1 cellular context compared by ENCODE assay signal in the genomic region with DNA sequence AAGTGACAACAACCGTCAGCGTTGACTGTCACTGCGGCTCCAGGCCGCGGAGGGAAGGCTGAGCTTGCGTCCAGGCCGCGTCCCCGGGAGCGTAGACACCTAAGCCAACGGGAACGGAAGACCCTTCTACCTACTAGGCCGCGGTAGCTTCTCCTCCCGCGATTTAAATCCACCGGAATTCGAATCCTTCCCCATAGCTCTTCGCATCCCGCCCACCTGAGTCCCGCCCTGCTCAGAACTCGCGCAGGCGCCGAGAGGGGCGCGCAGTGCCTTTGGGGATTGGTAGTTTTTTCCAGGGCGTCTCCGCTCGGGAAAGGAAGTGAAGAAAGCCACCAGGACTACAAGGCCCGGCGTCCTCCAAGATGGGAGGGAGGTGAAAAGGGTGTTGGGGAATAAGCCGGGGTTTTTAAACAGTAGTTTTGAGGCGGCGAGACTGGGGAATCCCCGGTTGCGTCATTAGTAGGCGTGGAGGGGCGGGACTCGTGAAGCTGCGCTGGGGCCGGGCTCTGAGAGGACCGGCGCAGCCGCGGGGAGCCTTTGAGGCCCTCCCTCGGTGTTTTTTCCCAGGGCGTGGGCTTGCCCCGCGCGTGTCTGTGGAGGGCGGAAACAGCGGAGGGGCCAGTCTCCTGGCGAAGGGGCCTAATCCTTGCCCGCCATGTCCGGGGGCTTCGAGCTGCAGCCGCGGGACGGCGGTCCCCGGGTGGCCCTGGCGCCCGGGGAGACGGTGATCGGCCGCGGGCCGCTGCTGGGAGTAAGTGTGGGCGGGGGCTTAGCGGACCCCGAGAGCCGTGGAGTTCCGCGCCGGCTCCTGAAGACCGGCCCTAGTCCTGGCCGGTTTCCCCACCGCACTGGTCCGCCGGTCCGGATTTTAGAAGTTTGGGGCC.
TF ChIP-seq lines count a peak whose summit lies in the region.

A gene with protein sequence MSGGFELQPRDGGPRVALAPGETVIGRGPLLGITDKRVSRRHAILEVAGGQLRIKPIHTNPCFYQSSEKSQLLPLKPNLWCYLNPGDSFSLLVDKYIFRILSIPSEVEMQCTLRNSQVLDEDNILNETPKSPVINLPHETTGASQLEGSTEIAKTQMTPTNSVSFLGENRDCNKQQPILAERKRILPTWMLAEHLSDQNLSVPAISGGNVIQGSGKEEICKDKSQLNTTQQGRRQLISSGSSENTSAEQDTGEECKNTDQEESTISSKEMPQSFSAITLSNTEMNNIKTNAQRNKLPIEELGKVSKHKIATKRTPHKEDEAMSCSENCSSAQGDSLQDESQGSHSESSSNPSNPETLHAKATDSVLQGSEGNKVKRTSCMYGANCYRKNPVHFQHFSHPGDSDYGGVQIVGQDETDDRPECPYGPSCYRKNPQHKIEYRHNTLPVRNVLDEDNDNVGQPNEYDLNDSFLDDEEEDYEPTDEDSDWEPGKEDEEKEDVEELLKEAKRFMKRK (plus strand): TSS at position 509 of the 884 bp plus-strand sequence. CDS start 147 bp downstream, at position 656.
A gene with protein sequence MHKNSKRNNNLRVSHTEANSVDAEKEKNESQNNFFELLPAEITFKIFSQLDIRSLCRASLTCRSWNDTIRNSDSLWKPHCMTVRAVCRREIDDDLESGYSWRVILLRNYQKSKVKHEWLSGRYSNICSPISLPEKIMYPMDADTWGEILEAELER (minus strand): TSS at position 218 of the 884 bp plus-strand sequence. CDS start 2,149 bp downstream, outside the sequence.

TF ChIP-seq in HCT116, 20 proteins besides CTCF, POLR2A, EP300 and RAD21 (continued from another document):
- TF ChIP-seq, protein P1, sequence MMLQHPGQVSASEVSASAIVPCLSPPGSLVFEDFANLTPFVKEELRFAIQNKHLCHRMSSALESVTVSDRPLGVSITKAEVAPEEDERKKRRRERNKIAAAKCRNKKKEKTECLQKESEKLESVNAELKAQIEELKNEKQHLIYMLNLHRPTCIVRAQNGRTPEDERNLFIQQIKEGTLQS (IDR thresholded peaks at IDR 0.05), result no peak
- TF ChIP-seq JUND (IDR thresholded peaks at IDR 0.05) (no peak), EGR1 (IDR thresholded peaks at IDR 0.05; ENCODE audit: low read depth) (peak; percentile 56), EZH2 (IDR thresholded peaks at IDR 0.05) (no peak), CEBPB (IDR thresholded peaks at IDR 0.05; ENCODE audit: low read depth) (peak; percentile 90), ELF1 (IDR thresholded peaks at IDR 0.05; ENCODE audit: borderline replicate concordance, low read depth) (no peak; the same call in 1 of the 2 replicates), POLR2AphosphoS5 (IDR thresholded peaks at IDR 0.05; ENCODE audit: low read depth, low read length) (peak; percentile 77), SP1 (IDR thresholded peaks at IDR 0.05; ENCODE audit: low read depth) (peak; percentile 83), EZH2phosphoT487 (IDR thresholded peaks at IDR 0.05; ENCODE audit: borderline replicate concordance) (no peak), ZFX (IDR thresholded peaks at IDR 0.05) (peak; percentile 78), ZNF274 (IDR thresholded peaks at IDR 0.05; ENCODE audit: low read depth, low read length) (no peak)
- TF ChIP-seq, protein P2, sequence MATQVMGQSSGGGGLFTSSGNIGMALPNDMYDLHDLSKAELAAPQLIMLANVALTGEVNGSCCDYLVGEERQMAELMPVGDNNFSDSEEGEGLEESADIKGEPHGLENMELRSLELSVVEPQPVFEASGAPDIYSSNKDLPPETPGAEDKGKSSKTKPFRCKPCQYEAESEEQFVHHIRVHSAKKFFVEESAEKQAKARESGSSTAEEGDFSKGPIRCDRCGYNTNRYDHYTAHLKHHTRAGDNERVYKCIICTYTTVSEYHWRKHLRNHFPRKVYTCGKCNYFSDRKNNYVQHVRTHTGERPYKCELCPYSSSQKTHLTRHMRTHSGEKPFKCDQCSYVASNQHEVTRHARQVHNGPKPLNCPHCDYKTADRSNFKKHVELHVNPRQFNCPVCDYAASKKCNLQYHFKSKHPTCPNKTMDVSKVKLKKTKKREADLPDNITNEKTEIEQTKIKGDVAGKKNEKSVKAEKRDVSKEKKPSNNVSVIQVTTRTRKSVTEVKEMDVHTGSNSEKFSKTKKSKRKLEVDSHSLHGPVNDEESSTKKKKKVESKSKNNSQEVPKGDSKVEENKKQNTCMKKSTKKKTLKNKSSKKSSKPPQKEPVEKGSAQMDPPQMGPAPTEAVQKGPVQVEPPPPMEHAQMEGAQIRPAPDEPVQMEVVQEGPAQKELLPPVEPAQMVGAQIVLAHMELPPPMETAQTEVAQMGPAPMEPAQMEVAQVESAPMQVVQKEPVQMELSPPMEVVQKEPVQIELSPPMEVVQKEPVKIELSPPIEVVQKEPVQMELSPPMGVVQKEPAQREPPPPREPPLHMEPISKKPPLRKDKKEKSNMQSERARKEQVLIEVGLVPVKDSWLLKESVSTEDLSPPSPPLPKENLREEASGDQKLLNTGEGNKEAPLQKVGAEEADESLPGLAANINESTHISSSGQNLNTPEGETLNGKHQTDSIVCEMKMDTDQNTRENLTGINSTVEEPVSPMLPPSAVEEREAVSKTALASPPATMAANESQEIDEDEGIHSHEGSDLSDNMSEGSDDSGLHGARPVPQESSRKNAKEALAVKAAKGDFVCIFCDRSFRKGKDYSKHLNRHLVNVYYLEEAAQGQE (IDR thresholded peaks at IDR 0.05; ENCODE audit: low read depth), result no peak
- TF ChIP-seq, protein P3, sequence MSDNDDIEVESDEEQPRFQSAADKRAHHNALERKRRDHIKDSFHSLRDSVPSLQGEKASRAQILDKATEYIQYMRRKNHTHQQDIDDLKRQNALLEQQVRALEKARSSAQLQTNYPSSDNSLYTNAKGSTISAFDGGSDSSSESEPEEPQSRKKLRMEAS (IDR thresholded peaks at IDR 0.05), result peak; percentile 34; the same call in 1 of the 2 replicates
